ENCODE assay signal across 13 cellular contexts in the genomic region with DNA sequence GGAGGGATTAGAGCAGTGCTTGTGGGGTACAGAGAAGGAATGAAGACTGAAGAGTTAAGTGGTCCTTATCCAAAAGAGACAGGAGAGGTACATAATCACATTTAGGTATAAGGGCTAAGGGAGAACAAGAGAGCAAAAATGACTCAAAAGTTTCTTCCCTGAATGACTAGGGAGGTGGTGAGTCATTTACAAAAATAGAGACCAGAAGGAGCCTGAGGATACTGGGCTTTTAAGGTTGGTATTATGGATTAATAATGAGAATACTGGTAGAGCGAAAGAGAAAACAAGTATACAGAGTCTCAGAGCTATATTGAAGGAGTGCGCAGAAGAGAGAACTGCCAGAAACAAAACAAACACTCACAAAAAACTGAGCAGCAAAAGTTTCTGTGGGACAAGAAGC.
DNase-seq lines count a peak whose midpoint lies in the region; ATAC-seq and TF ChIP-seq lines count a peak whose summit lies in the region.
"Had no signal": no experiment of that assay in that cellular context is flagged by ENCODE, and none has a peak within 500 bp of the region (broad histone marks: within the 10 kb centered on the region; RNA-seq: fewer than 3 reads in every experiment).

No MANE protein-coding gene starts in this region.

- no peaks in the 10 kb centered on the region for H3K36me3 ChIP-seq in ovary

- TF ChIP-seq CTCF in GM13977 (IDR thresholded peaks at IDR 0.05; ENCODE audit: extremely low read depth, insufficient read depth, missing control alignments): no peak
- no peak for TF ChIP-seq CTCF in ovary (IDR thresholded peaks at IDR 0.05)

- H3K4me1 ChIP-seq in ovary (ENCODE audit: insufficient read depth): peaks cover 5% of the 10 kb centered on the region

- H3K27ac ChIP-seq in ovary: no peak overlapping the region
- H3K27ac ChIP-seq: epithelial cell of prostate had no signal

- DNase-seq in GM13977 (ENCODE audit: low spot score) (peak; percentile 44), RKO (ENCODE audit: low spot score) (peak; percentile 5), cerebellar nuclear complex (lab: John Stamatoyannopoulos, UW) (no peak), NCI-H2171 (lab: John Stamatoyannopoulos, UW) (no peak), HEK293T (ENCODE audit: extremely low spot score) (no peak), ovary (no peak)
- DNase-seq: amniotic stem cell; GOT3; NK-92 treated with Interleukin-12 subunit alpha and Interleukin-12 subunit beta, amount 100 ng/mL, for 24 hours; right cardiac atrium had no signal

- TF ChIP-seq EP300 in ovary (IDR thresholded peaks at IDR 0.05): no peak

- CTCF ChIA-PET in HEK293T (lab: Yijun Ruan, JAX): no interaction called here

- intact Hi-C loops in ovary (cut with DNase I): no loop called here

- TF ChIP-seq POLR2A in ovary (IDR thresholded peaks at IDR 0.05): no peak

- WGBS in ovary, 3 donors: 96 to 98% (median 97%) methylated on average over 2 of the region's 2 CpGs

- in situ Hi-C loops in GM13977 (cut with MboI; ENCODE audit: low pct_unique_long_range_greater_than_20kb, low sequenced_read_pairs, unreplicated experiment): no loop called here

- peaks cover 3% of the 10 kb centered on the region for H3K27me3 ChIP-seq in ovary

- H3K4me3 ChIP-seq in ovary: no peak overlapping the region

- POLR2A ChIA-PET in HEK293T (lab: Yijun Ruan, JAX): no interaction called here

- ATAC-seq in GM19397 (IDR thresholded peaks at IDR 0.05; ENCODE audit: unreplicated experiment) (peak; percentile 78), HG02885 (IDR thresholded peaks at IDR 0.05; ENCODE audit: poor library complexity, unreplicated experiment) (peak; percentile 94)

- H3K9me3 ChIP-seq in ovary: no peaks in the 10 kb centered on the region

TF ChIP-seq in HEK293T, 16 proteins besides CTCF, POLR2A, EP300 and RAD21:
- TF ChIP-seq SUZ12 (IDR thresholded peaks at IDR 0.05): no peak
- no peak for TF ChIP-seq FOXA1 (IDR thresholded peaks at IDR 0.05)
- TF ChIP-seq L3MBTL2 (conservative IDR thresholded peaks at IDR 0.05): no peak

Comparison
In these comparisons a context has a peak if more than half of its experiments do, and no peak if none do; other contexts are left out.
1. DNase-seq: peak in GM13977 (single experiment) and RKO (single experiment); none in cerebellar nuclear complex (0 of 2), NCI-H2171 (single experiment), HEK293T (single experiment) and ovary (0 of 5).